Comparison of ENCODE assay signal across 9 cellular contexts in the genomic region with DNA sequence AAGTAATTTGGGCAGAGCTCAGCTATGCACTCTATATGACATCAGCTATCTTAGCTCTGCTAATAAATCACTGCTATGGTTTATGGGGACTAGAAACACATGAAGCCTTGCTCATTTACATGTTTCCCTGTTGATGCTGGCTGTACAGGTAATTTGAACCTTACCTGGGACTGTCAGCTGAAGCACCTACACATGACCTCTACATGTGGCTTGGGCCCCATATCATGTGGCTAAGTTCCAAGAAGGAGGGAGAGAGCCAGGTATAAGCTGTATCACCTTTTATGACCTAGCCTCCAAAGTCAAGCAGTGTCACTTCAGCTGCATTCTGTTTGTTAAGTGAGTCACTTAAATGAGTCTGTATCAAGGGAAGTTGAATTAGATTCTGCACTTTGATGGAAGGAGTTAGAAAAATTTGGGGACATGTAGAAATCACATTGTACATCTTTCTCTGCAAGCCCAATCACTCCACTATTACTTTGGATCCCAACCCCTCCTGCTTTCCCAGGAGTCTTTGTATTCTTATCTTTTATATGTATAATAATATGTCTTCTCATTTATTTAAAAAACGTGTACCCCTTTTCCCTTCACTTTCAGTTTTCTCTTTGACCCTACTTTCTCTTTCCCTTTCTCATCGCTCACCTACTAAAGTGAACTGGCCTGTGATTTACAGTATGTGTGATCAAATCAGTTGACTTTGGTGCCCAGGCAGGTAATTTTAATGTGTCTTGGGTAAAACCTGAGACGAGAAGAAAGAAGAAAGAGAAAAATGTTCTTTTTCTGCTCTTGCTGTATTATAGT. TPM values are rescaled to one million over a fixed set of nuclear protein-coding genes. Genes with fewer than 3 reads are reported as not detected.
DNase-seq lines count a peak whose midpoint lies in the region; ATAC-seq, FAIRE-seq and TF ChIP-seq lines count a peak whose summit lies in the region.
"Had no signal": no experiment of that assay in that cellular context is flagged by ENCODE, and none has a peak within 500 bp of the region (broad histone marks: within the 10 kb centered on the region; RNA-seq: fewer than 3 reads in every experiment).

No MANE protein-coding gene starts in this region.

- H3K4me3 ChIP-seq in A549: no peak overlapping the region
- peak overlapping the region in 1 of 10 donors; percentile 26 for H3K4me3 ChIP-seq in heart right ventricle
- H3K4me3 ChIP-seq in aorta (ENCODE audit: low read length in 2 of 2): no peak overlapping the region

- peaks cover 28% of the 10 kb centered on the region for H3K4me1 Mint-ChIP-seq in activated T-helper 2 cell treated with anti-CD3 and anti-CD28 coated beads, Interferon-gamma antibody, Interleukin-2, Interleukin-4, amounts not matched to agents 10 μg/mL and 5 μg/mL and 100 μg/mL, durations not matched to agents 14 hours and 24 hours and 36 hours (ENCODE audit: low read depth)
- H3K4me1 Mint-ChIP-seq in glutamatergic neuron (ENCODE audit: low read depth, unreplicated experiment): no peaks in the 10 kb centered on the region

- H3K4me2 ChIP-seq in A549: peak overlapping the region; percentile 18; the same call in 1 of the 3 replicates

- H3K27me3 Mint-ChIP-seq in activated T-helper 2 cell treated with anti-CD3 and anti-CD28 coated beads, Interferon-gamma antibody, Interleukin-2, Interleukin-4, amounts not matched to agents 10 μg/mL and 5 μg/mL and 100 μg/mL, durations not matched to agents 14 hours and 24 hours and 36 hours (ENCODE audit: low read depth): no peaks in the 10 kb centered on the region
- H3K27me3 Mint-ChIP-seq in glutamatergic neuron (ENCODE audit: unreplicated experiment): no peaks in the 10 kb centered on the region

- no peak for TF ChIP-seq EP300 in A549 (IDR thresholded peaks at IDR 0.05)

- H3K36me3 Mint-ChIP-seq in activated T-helper 2 cell treated with anti-CD3 and anti-CD28 coated beads, Interferon-gamma antibody, Interleukin-2, Interleukin-4, amounts not matched to agents 10 μg/mL and 5 μg/mL and 100 μg/mL, durations not matched to agents 14 hours and 24 hours and 36 hours (ENCODE audit: low read depth): no peaks in the 10 kb centered on the region
- H3K36me3 Mint-ChIP-seq in glutamatergic neuron (ENCODE audit: unreplicated experiment): no peaks in the 10 kb centered on the region

- POLR2A ChIA-PET in A549 (lab: Yijun Ruan, JAX): no interaction called here

- H3K27me3 ChIP-seq in heart right ventricle (no peaks in the 10 kb centered on the region), aorta (ENCODE audit: control insufficient read depth in 1 of 2, insufficient read depth in 2 of 2, low read length in 1 of 2) (no peaks in the 10 kb centered on the region)

- H3K9me3 Mint-ChIP-seq in activated T-helper 2 cell treated with anti-CD3 and anti-CD28 coated beads, Interferon-gamma antibody, Interleukin-2, Interleukin-4, amounts not matched to agents 10 μg/mL and 5 μg/mL and 100 μg/mL, durations not matched to agents 14 hours and 24 hours and 36 hours: no peaks in the 10 kb centered on the region
- no peaks in the 10 kb centered on the region for H3K9me3 Mint-ChIP-seq in glutamatergic neuron (ENCODE audit: unreplicated experiment)

- H3K9me3 ChIP-seq in A549 (0 out of 3 replicates have a peak, but pooled peaks cover 3% of the 10 kb centered on the region), heart right ventricle (peaks cover 0 to 6% (median 0%) of the 10 kb centered on the region in 11 donors), aorta (ENCODE audit: control insufficient read depth, low read length) (no peaks in the 10 kb centered on the region)

- no peak for FAIRE-seq in A549 (lab: Jason Lieb, UNC)
- FAIRE-seq: G401.6 had no signal

- H3K36me3 ChIP-seq in heart right ventricle: no peaks in the 10 kb centered on the region
- no peaks in the 10 kb centered on the region for H3K36me3 ChIP-seq in aorta (ENCODE audit: control insufficient read depth in 1 of 2, insufficient read depth in 2 of 2, low read length in 1 of 2)

- ATAC-seq in A549 (0 out of 6 replicates have a peak, but pooled peaks of 1 of the 2 experiments have one; percentile 19), GM18867 (IDR thresholded peaks at IDR 0.05; ENCODE audit: unreplicated experiment) (peak; percentile 81), HG03066 (IDR thresholded peaks at IDR 0.05; ENCODE audit: low read depth, unreplicated experiment) (peak; percentile 56), heart right ventricle (no peak), aorta (ENCODE audit: low FRiP score) (no peak)

- WGBS in A549 (ENCODE audit: missing lambda C conversion rate): 74% methylated on average over 3 of the region's 3 CpGs
- WGBS in heart right ventricle, 2 donors: 75 to 82% methylated on average over 3 of the region's 3 CpGs
- 72% methylated on average over 3 of the region's 3 CpGs for WGBS in aorta, 2 donors

- peak overlapping the region; percentile 23 for H3K4me3 Mint-ChIP-seq in activated T-helper 2 cell treated with anti-CD3 and anti-CD28 coated beads, Interferon-gamma antibody, Interleukin-2, Interleukin-4, amounts not matched to agents 10 μg/mL and 5 μg/mL and 100 μg/mL, durations not matched to agents 14 hours and 24 hours and 36 hours (ENCODE audit: low read depth)
- no peak overlapping the region for H3K4me3 Mint-ChIP-seq in glutamatergic neuron (ENCODE audit: unreplicated experiment)

- H3K27ac ChIP-seq in A549 (0 out of 6 replicates have a peak overlapping the region, but pooled peaks of 1 of the 2 experiments have one; percentile 37), heart right ventricle (peak overlapping the region in 1 of 10 donors; percentile 32), aorta (ENCODE audit: low read depth in 1 of 2, low read length in 2 of 2) (no peak overlapping the region)

- no peak for DNase-seq in A549 (ENCODE audit: low read depth in 1 of 2, low spot score in 1 of 2)
- DNase-seq in activated T-helper 2 cell treated with anti-CD3 and anti-CD28 coated beads, Interferon-gamma antibody, Interleukin-2, Interleukin-4, amounts not matched to agents 10 μg/mL and 5 μg/mL and 100 μg/mL, durations not matched to agents 14 hours and 24 hours and 36 hours (ENCODE audit: low spot score): no peak
- DNase-seq in heart right ventricle: no peak
- DNase-seq in glutamatergic neuron: no peak
- DNase-seq in RPMI8226: no peak
- no peak for DNase-seq in aorta

- CTCF ChIA-PET in A549 (lab: Yijun Ruan, JAX): interaction anchor here (1.0 kb wide), 1 partner anchor 13 kb away, joined by 3 read pairs; no protein-coding TSS in a partner anchor

- intact Hi-C loops in activated T-helper 2 cell treated with anti-CD3 and anti-CD28 coated beads, Interferon-gamma antibody, Interleukin-2, Interleukin-4, amounts not matched to agents 10 μg/mL and 5 μg/mL and 100 μg/mL, durations not matched to agents 14 hours and 24 hours and 36 hours (cut with micrococcal nuclease): loop anchor here (1.0 kb wide), 1 partner anchor 12 kb away; no protein-coding TSS in a partner anchor
- intact Hi-C loops in heart right ventricle (cut with DNase I): no loop called here
- intact Hi-C loops in aorta (cut with DNase I): no loop called here

- TF ChIP-seq RAD21 in A549 (conservative IDR thresholded peaks at IDR 0.05 in 1 of 2, IDR thresholded peaks at IDR 0.05 in 1 of 2): no peak

- TF ChIP-seq POLR2A in A549 (IDR thresholded peaks at IDR 0.05; ENCODE audit: low read length): no peak

- no peak for TF ChIP-seq CTCF in A549 (IDR thresholded peaks at IDR 0.05)
- no peak for TF ChIP-seq CTCF in heart right ventricle (IDR thresholded peaks at IDR 0.05)
- no peak for TF ChIP-seq CTCF in glutamatergic neuron (IDR thresholded peaks at IDR 0.05; ENCODE audit: partially characterized antibody, unreplicated experiment)

- peak overlapping the region; percentile 43 for H3K27ac Mint-ChIP-seq in activated T-helper 2 cell treated with anti-CD3 and anti-CD28 coated beads, Interferon-gamma antibody, Interleukin-2, Interleukin-4, amounts not matched to agents 10 μg/mL and 5 μg/mL and 100 μg/mL, durations not matched to agents 14 hours and 24 hours and 36 hours
- H3K27ac Mint-ChIP-seq in glutamatergic neuron (ENCODE audit: unreplicated experiment): no peak overlapping the region

- H3K4me1 ChIP-seq in A549 (peaks cover 25% of the 10 kb centered on the region), heart right ventricle (peaks cover 0 to 18% (median 8%) of the 10 kb centered on the region in 9 donors), aorta (ENCODE audit: control insufficient read depth in 1 of 2, insufficient read depth in 2 of 2, low read length in 2 of 2) (peaks cover 0 to 2% of the 10 kb centered on the region in 2 donors)

TF ChIP-seq in A549, 52 proteins besides CTCF, POLR2A, EP300 and RAD21 (continues in another document):
- TF ChIP-seq KDM5A (IDR thresholded peaks at IDR 0.05) (no peak), EHMT2 (IDR thresholded peaks at IDR 0.05; ENCODE audit: low read depth) (no peak), HOXA7 (CRISPR knock-in tag; IDR thresholded peaks at IDR 0.05) (no peak), BHLHE40 (IDR thresholded peaks at IDR 0.05; ENCODE audit: low read depth, low read length) (no peak), MYC (IDR thresholded peaks at IDR 0.05; ENCODE audit: borderline replicate concordance, low read length) (no peak), ZC3H11A (IDR thresholded peaks at IDR 0.05) (no peak), NFE2L2 (conservative IDR thresholded peaks at IDR 0.05; ENCODE audit: low read length) (no peak), HOXB5 (CRISPR knock-in tag; IDR thresholded peaks at IDR 0.05) (no peak)
- TF ChIP-seq, protein P1, sequence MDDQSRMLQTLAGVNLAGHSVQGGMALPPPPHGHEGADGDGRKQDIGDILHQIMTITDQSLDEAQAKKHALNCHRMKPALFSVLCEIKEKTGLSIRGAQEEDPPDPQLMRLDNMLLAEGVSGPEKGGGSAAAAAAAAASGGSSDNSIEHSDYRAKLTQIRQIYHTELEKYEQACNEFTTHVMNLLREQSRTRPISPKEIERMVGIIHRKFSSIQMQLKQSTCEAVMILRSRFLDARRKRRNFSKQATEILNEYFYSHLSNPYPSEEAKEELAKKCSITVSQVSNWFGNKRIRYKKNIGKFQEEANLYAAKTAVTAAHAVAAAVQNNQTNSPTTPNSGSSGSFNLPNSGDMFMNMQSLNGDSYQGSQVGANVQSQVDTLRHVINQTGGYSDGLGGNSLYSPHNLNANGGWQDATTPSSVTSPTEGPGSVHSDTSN (IDR thresholded peaks at IDR 0.05): no peak

RNA-seq across cellular contexts. Expression of a gene that starts 53.4 kb away (rescaled TPM):
- 15.3 and 17.9 TPM in 2 replicates for polyA plus RNA-seq in A549 (2011; rRNA removed)
- polyA plus RNA-seq in A549 (2012; cell fraction: cytosol; rRNA removed): 2.3 and 2.7 TPM in 2 replicates
- polyA plus RNA-seq in A549 (2012; cell fraction: nucleus; rRNA removed): 1.2 and 2.0 TPM in 2 replicates
- polyA plus RNA-seq in A549 (2017; fragmentation: RNase III; extraction: RNeasy Plus Mini Kit Qiagen cat#74134 plus additional on column Dnase treatment): 9.6 to 11.4 TPM (median 10.9 TPM) in 3 replicates
- 7.8 and 8.0 TPM in 2 replicates for polyA minus RNA-seq in A549 (2011; rRNA and poly(A)+ RNA removed)
- total RNA-seq in activated T-helper 2 cell treated with anti-CD3 and anti-CD28 coated beads, Interferon-gamma antibody, Interleukin-2, Interleukin-4, amounts not matched to agents 10 μg/mL and 5 μg/mL and 100 μg/mL, durations not matched to agents 14 hours and 24 hours and 36 hours: 16.4 and 20.9 TPM in 2 replicates
- 10 to 100 TPM; 28.4 to 49.1 (median 43.0) TPM for total RNA-seq in heart right ventricle
- 10 to 100 TPM in 1 of 2 donors, 1 to 10 TPM in 1; 6.4 to 10.9 TPM for polyA plus RNA-seq in heart right ventricle
- total RNA-seq in glutamatergic neuron (ENCODE audit: unreplicated experiment): 11.2 TPM
- 10 to 100 TPM; 46.6 to 51.5 TPM for total RNA-seq in aorta
- 10 to 100 TPM; 14.1 to 27.5 TPM for polyA plus RNA-seq in aorta

Comparison
In these comparisons a context has a peak if more than half of its experiments do, and no peak if none do; other contexts are left out.
1. ATAC-seq: peak in GM18867 (single experiment) and HG03066 (single experiment); none in heart right ventricle (0 of 8) and aorta (single experiment).